26 cellular contexts compared by ENCODE assay signal in genomic region chr10:129445445-129445844, GRCh38.
"Had no signal": no experiment of that assay in that cellular context is flagged by ENCODE, and none has a peak within 500 bp of the region (broad histone marks: within the 10 kb centered on the region; RNA-seq: fewer than 3 reads in every experiment).

No MANE protein-coding gene starts in this region.

- H3K4me3 ChIP-seq: ovary, psoas muscle, right lobe of liver, sigmoid colon, thoracic aorta, thyroid gland, tibial nerve, upper lobe of left lung, vagina had no signal

- DNase-seq: naive B cell; naive thymus-derived CD8-positive, alpha-beta T cell; nephron progenitor cell; ovary; psoas muscle; right cardiac atrium; right lobe of liver; sigmoid colon; small intestine; stimulated activated CD4-positive, alpha-beta T cell treated with anti-CD3 and anti-CD28 coated beads, Interleukin-15, amount 100 ng/mL, for 24 hours; stimulated activated CD4-positive, alpha-beta T cell treated with anti-CD3 and anti-CD28 coated beads, Interleukin-2, amount 100 ng/mL, for 24 hours; stimulated activated CD4-positive, alpha-beta T cell treated with anti-CD3 and anti-CD28 coated beads, Interleukin-4, amount 100 ng/mL, for 1 hour; stimulated activated CD4-positive, alpha-beta T cell treated with anti-CD3 and anti-CD28 coated beads, Interleukin-4, amount 100 ng/mL, for 4 hours; stimulated activated CD8-positive, alpha-beta memory T cell treated with anti-CD3 and anti-CD28 coated beads, Interleukin-4, amount 100 ng/mL, for 48 hours; stimulated activated naive CD4-positive, alpha-beta T cell; stimulated activated naive CD8-positive, alpha-beta T cell treated with anti-CD3 and anti-CD28 coated beads, Interleukin-15, amount 100 ng/mL, for 72 hours; stimulated activated naive CD8-positive, alpha-beta T cell treated with anti-CD3 and anti-CD28 coated beads, Interleukin-15, Interleukin-2, amounts not matched to agents 100 U/mL and 50 U/mL, for 24 hours; substantia nigra; thyroid gland; upper lobe of left lung had no signal

- FAIRE-seq: small intestine, urothelium cell line had no signal

- H3K27me3 ChIP-seq: neutrophil, ovary, right lobe of liver, sigmoid colon, thyroid gland, tibial nerve, upper lobe of left lung, vagina had no signal

- H3K4me1 ChIP-seq: parathyroid adenoma, psoas muscle, right lobe of liver, sigmoid colon, thyroid gland, tibial nerve, upper lobe of left lung, vagina had no signal

- H3K9ac ChIP-seq: parathyroid adenoma had no signal

- H3K9me3 ChIP-seq: neutrophil, ovary, psoas muscle, right lobe of liver, sigmoid colon, thoracic aorta, thyroid gland, tibial nerve, upper lobe of left lung, vagina had no signal

- H2AFZ ChIP-seq: parathyroid adenoma had no signal

- H3K27ac ChIP-seq: neutrophil, ovary, parathyroid adenoma, psoas muscle, right lobe of liver, sigmoid colon, thoracic aorta, thyroid gland, tibial nerve, upper lobe of left lung, vagina had no signal

- H3K79me2 ChIP-seq: parathyroid adenoma had no signal

- H3K36me3 ChIP-seq: neutrophil, ovary, right lobe of liver, sigmoid colon, thoracic aorta, thyroid gland, tibial nerve, upper lobe of left lung, vagina had no signal
